29 cellular contexts compared by ENCODE assay signal in the genomic region with DNA sequence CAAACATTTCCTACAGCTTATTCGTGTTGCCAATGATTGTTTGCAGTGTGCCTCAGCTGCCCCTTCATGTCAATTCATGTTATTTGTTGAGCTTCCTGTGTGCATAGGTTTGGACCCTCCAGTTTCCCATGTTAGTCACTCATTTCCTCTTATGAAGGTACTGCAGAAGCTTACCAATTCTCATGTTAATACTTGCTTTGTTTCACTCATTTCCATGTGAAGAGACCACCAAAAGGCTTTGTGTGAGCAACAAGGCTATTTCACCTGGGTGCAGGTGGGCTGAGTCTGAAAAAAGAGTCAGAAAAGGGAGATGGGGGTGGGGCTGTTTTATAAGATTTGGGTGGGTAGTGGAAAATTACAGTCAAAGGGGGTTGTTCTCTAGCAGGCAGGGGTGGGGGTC.
"Had no signal": no experiment of that assay in that cellular context is flagged by ENCODE, and none has a peak within 500 bp of the region (broad histone marks: within the 10 kb centered on the region; RNA-seq: fewer than 3 reads in every experiment).

No MANE protein-coding gene starts in this region.

- H3K27ac ChIP-seq: adrenal gland, body of pancreas, cardiac muscle cell, colonic mucosa had no signal

- ATAC-seq: activated naive CD8-positive, alpha-beta T cell treated with anti-CD3 and anti-CD28 coated beads, Interleukin-2, amount 50 U/mL, for 24 hours; activated T-cell treated with anti-CD3 and anti-CD28 coated beads, Interleukin-2, amount 50 U/mL, for 4 hours; activated T-helper 17 cell treated with anti-CD3 and anti-CD28 coated beads, Interleukin-2, amount 50 U/mL, for 72 hours; body of pancreas; esophagus mucosa had no signal

- H3K4me3 Mint-ChIP-seq: activated CD4-positive, alpha-beta memory T cell treated with anti-CD3 and anti-CD28 coated beads, Interleukin-2, amount 10 ng/mL, durations not matched to agents 7 days and 5 days; activated CD4-positive, alpha-beta T cell treated with anti-CD3 and anti-CD28 coated beads, Interleukin-2, amount 10 ng/mL, durations not matched to agents 7 days and 5 days; activated naive CD4-positive, alpha-beta T cell treated with anti-CD3 and anti-CD28 coated beads, Interleukin-2, amount 50 U/mL, for 24 hours; activated naive CD8-positive, alpha-beta T cell treated with anti-CD3 and anti-CD28 coated beads for 36 hours; activated naive CD8-positive, alpha-beta T cell treated with anti-CD3 and anti-CD28 coated beads, Interleukin-2, amount 50 U/mL, for 24 hours; activated T-cell treated with anti-CD3 and anti-CD28 coated beads, Interleukin-2, amount 50 U/mL, for 4 hours; activated T-helper 17 cell treated with anti-CD3 and anti-CD28 coated beads, Interleukin-2, amount 50 U/mL, for 72 hours had no signal

- H3K27ac Mint-ChIP-seq: activated CD4-positive, alpha-beta memory T cell treated with anti-CD3 and anti-CD28 coated beads, Interleukin-2, amount 10 ng/mL, durations not matched to agents 7 days and 5 days; activated CD4-positive, alpha-beta T cell treated with anti-CD3 and anti-CD28 coated beads, Interleukin-2, amount 10 ng/mL, durations not matched to agents 7 days and 5 days; activated naive CD4-positive, alpha-beta T cell treated with anti-CD3 and anti-CD28 coated beads, Interleukin-2, amount 50 U/mL, for 24 hours; activated naive CD8-positive, alpha-beta T cell treated with anti-CD3 and anti-CD28 coated beads for 36 hours; activated naive CD8-positive, alpha-beta T cell treated with anti-CD3 and anti-CD28 coated beads, Interleukin-2, amount 50 U/mL, for 24 hours; activated T-helper 17 cell treated with anti-CD3 and anti-CD28 coated beads, Interleukin-2, amount 50 U/mL, for 72 hours had no signal

- H3K4me1 Mint-ChIP-seq: activated CD4-positive, alpha-beta memory T cell treated with anti-CD3 and anti-CD28 coated beads, Interleukin-2, amount 10 ng/mL, durations not matched to agents 7 days and 5 days; activated CD4-positive, alpha-beta T cell treated with anti-CD3 and anti-CD28 coated beads, Interleukin-2, amount 10 ng/mL, durations not matched to agents 7 days and 5 days; activated naive CD4-positive, alpha-beta T cell treated with anti-CD3 and anti-CD28 coated beads, Interleukin-2, amount 50 U/mL, for 24 hours; activated naive CD8-positive, alpha-beta T cell treated with anti-CD3 and anti-CD28 coated beads for 36 hours; activated T-helper 17 cell treated with anti-CD3 and anti-CD28 coated beads, Interleukin-2, amount 50 U/mL, for 72 hours had no signal

- H3K4me1 ChIP-seq: adrenal gland, body of pancreas, colonic mucosa had no signal

- H3K4me3 ChIP-seq: adrenal gland, body of pancreas, cardiac muscle cell, colonic mucosa had no signal

- H3K9me3 Mint-ChIP-seq: activated CD4-positive, alpha-beta memory T cell treated with anti-CD3 and anti-CD28 coated beads, Interleukin-2, amount 10 ng/mL, durations not matched to agents 7 days and 5 days; activated CD4-positive, alpha-beta T cell treated with anti-CD3 and anti-CD28 coated beads, Interleukin-2, amount 10 ng/mL, durations not matched to agents 7 days and 5 days; activated naive CD4-positive, alpha-beta T cell treated with anti-CD3 and anti-CD28 coated beads, Interleukin-2, amount 50 U/mL, for 24 hours; activated naive CD8-positive, alpha-beta T cell treated with anti-CD3 and anti-CD28 coated beads for 36 hours; activated T-cell treated with anti-CD3 and anti-CD28 coated beads, Interleukin-2, amount 50 U/mL, for 4 hours; activated T-helper 17 cell treated with anti-CD3 and anti-CD28 coated beads, Interleukin-2, amount 50 U/mL, for 72 hours had no signal

- H3K9me3 ChIP-seq: adrenal gland, body of pancreas, colonic mucosa had no signal

- FAIRE-seq: endometrium, frontal cortex had no signal

- H3K36me3 Mint-ChIP-seq: activated naive CD4-positive, alpha-beta T cell treated with anti-CD3 and anti-CD28 coated beads, Interleukin-2, amount 50 U/mL, for 24 hours; activated naive CD8-positive, alpha-beta T cell treated with anti-CD3 and anti-CD28 coated beads for 36 hours had no signal

- DNase-seq: activated CD4-positive, alpha-beta memory T cell treated with anti-CD3 and anti-CD28 coated beads, Interleukin-2, amount 10 ng/mL, durations not matched to agents 7 days and 5 days; activated CD4-positive, alpha-beta T cell treated with anti-CD3 and anti-CD28 coated beads for 1 hour; activated CD4-positive, alpha-beta T cell treated with anti-CD3 and anti-CD28 coated beads for 4 hours; activated CD4-positive, alpha-beta T cell treated with anti-CD3 and anti-CD28 coated beads, Interleukin-2, amount 10 ng/mL, durations not matched to agents 7 days and 5 days; activated CD4-positive, alpha-beta T cell treated with anti-CD3 and anti-CD28 coated beads, Interleukin-2, amount 50 U/mL, for 4 hours; activated CD8-positive, alpha-beta memory T cell treated with anti-CD3 and anti-CD28 coated beads for 24 hours; activated effector memory CD4-positive, alpha-beta T cell treated with Interleukin-2 at 50 U/mL for 16 hours; activated gamma-delta T cell treated with Interleukin-2 at 50 U/mL for 16 hours; activated naive CD4-positive, alpha-beta T cell treated with Interleukin-2 at 50 U/mL for 16 hours; activated naive CD8-positive, alpha-beta T cell treated with anti-CD3 and anti-CD28 coated beads for 36 hours; activated naive CD8-positive, alpha-beta T cell treated with anti-CD3 and anti-CD28 coated beads, Interleukin-2, amount 50 U/mL, for 24 hours; activated T-cell treated with anti-CD3 and anti-CD28 coated beads, Interleukin-2, amount 50 U/mL, for 4 hours; adrenal gland; amygdala; aorta; body of pancreas; central memory CD4-positive, alpha-beta T cell; cerebellar nuclear complex; colonic mucosa; effector CD8-positive, alpha-beta T cell; foreskin fibroblast; head of caudate nucleus; T-helper 2 cell had no signal

- H3K27me3 ChIP-seq: adrenal gland, body of pancreas, cardiac muscle cell, colonic mucosa had no signal

- H3K36me3 ChIP-seq: adrenal gland, cardiac muscle cell, colonic mucosa had no signal

- H3K27me3 Mint-ChIP-seq: activated CD4-positive, alpha-beta memory T cell treated with anti-CD3 and anti-CD28 coated beads, Interleukin-2, amount 10 ng/mL, durations not matched to agents 7 days and 5 days; activated CD4-positive, alpha-beta T cell treated with anti-CD3 and anti-CD28 coated beads, Interleukin-2, amount 10 ng/mL, durations not matched to agents 7 days and 5 days; activated naive CD4-positive, alpha-beta T cell treated with anti-CD3 and anti-CD28 coated beads, Interleukin-2, amount 50 U/mL, for 24 hours; activated naive CD8-positive, alpha-beta T cell treated with anti-CD3 and anti-CD28 coated beads for 36 hours; activated naive CD8-positive, alpha-beta T cell treated with anti-CD3 and anti-CD28 coated beads, Interleukin-2, amount 50 U/mL, for 24 hours; activated T-helper 17 cell treated with anti-CD3 and anti-CD28 coated beads, Interleukin-2, amount 50 U/mL, for 72 hours had no signal
